In the genomic region with DNA sequence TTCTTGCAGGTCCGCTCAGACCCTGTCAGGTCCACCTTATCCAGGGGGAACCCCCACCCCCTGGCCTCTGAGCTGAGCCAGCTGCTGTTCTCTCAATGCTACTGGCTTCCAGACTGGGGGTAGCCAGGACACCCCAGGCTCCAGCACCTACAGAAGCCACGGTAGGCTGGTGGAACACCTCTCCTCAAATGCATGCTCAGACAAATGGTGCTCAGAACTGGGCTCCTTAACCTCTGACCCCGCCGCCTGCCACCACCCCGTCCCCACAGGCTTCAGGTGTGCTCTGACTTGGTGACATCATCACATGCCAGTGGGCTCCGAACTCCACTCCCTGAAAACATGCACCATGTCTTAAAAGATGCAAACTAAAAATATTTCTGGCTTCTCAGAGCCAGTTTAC, we compare ENCODE assay signal across 24 cellular contexts. TPM values are rescaled to one million over a fixed set of nuclear protein-coding genes. Genes with fewer than 3 reads are reported as not detected.
DNase-seq lines count a peak whose midpoint lies in the region; ATAC-seq and TF ChIP-seq lines count a peak whose summit lies in the region.
"Had no signal": no experiment of that assay in that cellular context is flagged by ENCODE, and none has a peak within 500 bp of the region (broad histone marks: within the 10 kb centered on the region; RNA-seq: fewer than 3 reads in every experiment).

No MANE protein-coding gene starts in this region.

- WGBS in esophagus squamous epithelium, 2 donors, result 75 to 79% methylated on average over 5 to 6 of the region's 6 CpGs

- POLR2A ChIA-PET in CD4-positive, alpha-beta T cell (lab: Charles Lee), result interaction anchor here (64.5 to 83.0 kb wide), 2 partner anchors 0 to 26 kb away, joined by 4389 read pairs; a partner anchor contains a TSS
- POLR2A ChIA-PET in activated CD8-positive, alpha-beta T cell treated with anti-CD3 and anti-CD28 coated beads for 36 hours (lab: Charles Lee), result interaction anchor here (0.6 to 10.7 kb wide), 5 partner anchors 8 to 322 kb away, joined by 3 to 92 read pairs (median 17); no protein-coding TSS in a partner anchor

- peaks cover 1 to 6% (median 2%) of the 10 kb centered on the region in 3 donors for H3K27me3 Mint-ChIP-seq in CD14-positive monocyte (ENCODE audit: low read depth in 3 of 3)
- H3K27me3 Mint-ChIP-seq in CD4-positive, alpha-beta T cell, result no peaks in the 10 kb centered on the region
- no peaks in the 10 kb centered on the region for H3K27me3 Mint-ChIP-seq in activated CD8-positive, alpha-beta T cell treated with anti-CD3 and anti-CD28 coated beads for 36 hours

- no peak overlapping the region for H3K4me3 ChIP-seq in esophagus squamous epithelium
- H3K4me3 ChIP-seq: gastroesophageal sphincter, ovary, SJSA1, testis had no signal

- intact Hi-C loops in CD14-positive monocyte (cut with micrococcal nuclease), result no loop called here
- intact Hi-C loops in CD4-positive, alpha-beta T cell (cut with DNase I, micrococcal nuclease), result no loop called here
- intact Hi-C loops in activated CD8-positive, alpha-beta T cell treated with anti-CD3 and anti-CD28 coated beads for 36 hours (cut with micrococcal nuclease), result no loop called here
- intact Hi-C loops in esophagus squamous epithelium (cut with DNase I), result no loop called here

- no peaks in the 10 kb centered on the region for H3K9me3 ChIP-seq in CD4-positive, alpha-beta T cell (ENCODE audit: control insufficient read depth, low read length)
- no peaks in the 10 kb centered on the region for H3K9me3 ChIP-seq in esophagus squamous epithelium
- H3K9me3 ChIP-seq: gastroesophageal sphincter, ovary, SJSA1, testis had no signal

- H3K27ac Mint-ChIP-seq in CD14-positive monocyte, result no peak overlapping the region
- peak overlapping the region; percentile 95 for H3K27ac Mint-ChIP-seq in CD4-positive, alpha-beta T cell
- peak overlapping the region; percentile 98 for H3K27ac Mint-ChIP-seq in activated CD8-positive, alpha-beta T cell treated with anti-CD3 and anti-CD28 coated beads for 36 hours

- no peaks in the 10 kb centered on the region for H3K27me3 ChIP-seq in CD4-positive, alpha-beta T cell (ENCODE audit: control insufficient read depth, insufficient read depth, low read length)
- H3K27me3 ChIP-seq in esophagus squamous epithelium, result no peaks in the 10 kb centered on the region
- H3K27me3 ChIP-seq: brain microvascular endothelial cell, ovary, SJSA1, testis had no signal

- H3K4me1 ChIP-seq in esophagus squamous epithelium, result peaks cover 17 to 64% (median 18%) of the 10 kb centered on the region in 3 donors

- DNase-seq in CD14-positive monocyte (ENCODE audit: low spot score) (peak; percentile 24), epithelial cell of prostate (ENCODE audit: low read depth, low spot score) (no peak), esophagus squamous epithelium (lab: John Stamatoyannopoulos, UW) (no peak)
- no peak for DNase-seq in CD4-positive, alpha-beta T cell
- DNase-seq in activated CD8-positive, alpha-beta T cell treated with anti-CD3 and anti-CD28 coated beads for 36 hours, result no peak
- no peak for DNase-seq in effector CD8-positive, alpha-beta T cell (lab: John Stamatoyannopoulos, UW)
- DNase-seq in effector CD4-positive, alpha-beta T cell, result no peak
- DNase-seq: endodermal cell; left ventricle myocardium superior; NCI-H1092; NCI-H187 treated with DMSO at 0.1 percent for 48 hours; NCI-H526; ovary; retina; small intestine; stimulated activated CD4-positive, alpha-beta T cell treated with anti-CD3 and anti-CD28 coated beads, Interleukin-2, amount 100 ng/mL, for 24 hours; testis had no signal

- CTCF ChIA-PET in CD4-positive, alpha-beta T cell (lab: Charles Lee), result interaction anchor here (1.5 to 3.4 kb wide), 2 partner anchors 8 to 49 kb away, joined by 4 to 23 read pairs; no protein-coding TSS in a partner anchor
- CTCF ChIA-PET in activated CD8-positive, alpha-beta T cell treated with anti-CD3 and anti-CD28 coated beads for 36 hours (lab: Charles Lee), result interaction anchor here (1.9 kb wide), 1 partner anchor 10 kb away, joined by 4 read pairs; no protein-coding TSS in a partner anchor

- no peaks in the 10 kb centered on the region for H3K4me1 Mint-ChIP-seq in CD14-positive monocyte
- H3K4me1 Mint-ChIP-seq in CD4-positive, alpha-beta T cell (ENCODE audit: low read depth), result peaks cover 96% of the 10 kb centered on the region
- H3K4me1 Mint-ChIP-seq in activated CD8-positive, alpha-beta T cell treated with anti-CD3 and anti-CD28 coated beads for 36 hours (ENCODE audit: low read depth), result peaks cover 89% of the 10 kb centered on the region
- H3K4me1 Mint-ChIP-seq: endodermal cell had no signal

- no peak overlapping the region for H3K4me3 Mint-ChIP-seq in CD14-positive monocyte
- peak overlapping the region; percentile 84 for H3K4me3 Mint-ChIP-seq in CD4-positive, alpha-beta T cell
- H3K4me3 Mint-ChIP-seq in activated CD8-positive, alpha-beta T cell treated with anti-CD3 and anti-CD28 coated beads for 36 hours, result no peak overlapping the region
- H3K4me3 Mint-ChIP-seq: endodermal cell, mesothelial cell of epicardium, nephron had no signal

- H3K36me3 Mint-ChIP-seq in CD14-positive monocyte, result no peaks in the 10 kb centered on the region
- H3K36me3 Mint-ChIP-seq in CD4-positive, alpha-beta T cell (ENCODE audit: low read depth), result peaks cover 93% of the 10 kb centered on the region
- peaks cover 44% of the 10 kb centered on the region for H3K36me3 Mint-ChIP-seq in activated CD8-positive, alpha-beta T cell treated with anti-CD3 and anti-CD28 coated beads for 36 hours (ENCODE audit: low read depth)
- H3K36me3 Mint-ChIP-seq: mesothelial cell of epicardium had no signal

- TF ChIP-seq POLR2A in esophagus squamous epithelium (IDR thresholded peaks at IDR 0.05), result no peak

- ATAC-seq in CD4-positive, alpha-beta T cell (ENCODE audit: poor library complexity), result peak; percentile 16
- no peak for ATAC-seq in activated CD8-positive, alpha-beta T cell treated with anti-CD3 and anti-CD28 coated beads for 36 hours
- ATAC-seq: gastroesophageal sphincter, left ventricle myocardium superior had no signal

- peak overlapping the region; percentile 51 for H3K27ac ChIP-seq in CD4-positive, alpha-beta T cell (ENCODE audit: low read depth, low read length)
- H3K27ac ChIP-seq in epithelial cell of prostate (peak overlapping the region; percentile 34), esophagus squamous epithelium (no peak overlapping the region)
- H3K27ac ChIP-seq: brain microvascular endothelial cell, gastroesophageal sphincter, ovary, SJSA1, testis, VCaP had no signal

- no peak for TF ChIP-seq CTCF in CD14-positive monocyte (IDR thresholded peaks at IDR 0.05)
- TF ChIP-seq CTCF in CD4-positive, alpha-beta T cell (IDR thresholded peaks at IDR 0.05), result no peak
- no peak for TF ChIP-seq CTCF in activated CD8-positive, alpha-beta T cell treated with anti-CD3 and anti-CD28 coated beads for 36 hours (IDR thresholded peaks at IDR 0.05)
- no peak for TF ChIP-seq CTCF in esophagus squamous epithelium (IDR thresholded peaks at IDR 0.05)

- H3K36me3 ChIP-seq in esophagus squamous epithelium, result no peaks in the 10 kb centered on the region
- H3K36me3 ChIP-seq: brain microvascular endothelial cell, gastroesophageal sphincter, ovary, SJSA1 had no signal

- H3K9me3 Mint-ChIP-seq in CD14-positive monocyte, result peaks cover 0 to 4% (median 0%) of the 10 kb centered on the region in 7 donors
- H3K9me3 Mint-ChIP-seq in CD4-positive, alpha-beta T cell, result no peaks in the 10 kb centered on the region
- peaks cover 1% of the 10 kb centered on the region for H3K9me3 Mint-ChIP-seq in activated CD8-positive, alpha-beta T cell treated with anti-CD3 and anti-CD28 coated beads for 36 hours
- H3K9me3 Mint-ChIP-seq: endodermal cell; mesothelial cell of epicardium; nephron; T-helper 2 cell treated with Interferon-gamma antibody and Interleukin-4, amounts not matched to agents 5 μg/mL and 100 μg/mL, for 36 hours had no signal

RNA-seq across cellular contexts. Expression of a gene that starts 54.4 kb away (rescaled TPM):
- not detected for polyA plus RNA-seq in CD14-positive monocyte
- 100 to 1,000 TPM; 244 to 254 TPM for total RNA-seq in CD4-positive, alpha-beta T cell
- total RNA-seq in activated CD8-positive, alpha-beta T cell treated with anti-CD3 and anti-CD28 coated beads for 36 hours, result 10 to 100 TPM; 48.5 to 53.0 TPM
- total RNA-seq in esophagus squamous epithelium, result 10 to 100 TPM; 10.1 to 19.3 (median 12.9) TPM

Comparison
In these comparisons a context has a peak if more than half of its experiments do, and no peak if none do; other contexts are left out.
1. H3K27ac Mint-ChIP-seq: peak in CD4-positive, alpha-beta T cell (single experiment) and activated CD8-positive, alpha-beta T cell treated with anti-CD3 and anti-CD28 coated beads for 36 hours (single experiment); none in CD14-positive monocyte (0 of 7).
2. H3K27ac ChIP-seq: peak in CD4-positive, alpha-beta T cell (single experiment) and epithelial cell of prostate (single experiment); none in esophagus squamous epithelium (0 of 4).
3. RNA of a gene that starts 54.4 kb away (total RNA-seq): 244 to 254 TPM in CD4-positive, alpha-beta T cell; 48.5 to 53.0 TPM in activated CD8-positive, alpha-beta T cell treated with anti-CD3 and anti-CD28 coated beads for 36 hours and 10.1 to 19.3 TPM in esophagus squamous epithelium; every median in the first group is over 4 times any median in the second.